Comparison of ENCODE assay signal across 1 cellular context in the genomic region with DNA sequence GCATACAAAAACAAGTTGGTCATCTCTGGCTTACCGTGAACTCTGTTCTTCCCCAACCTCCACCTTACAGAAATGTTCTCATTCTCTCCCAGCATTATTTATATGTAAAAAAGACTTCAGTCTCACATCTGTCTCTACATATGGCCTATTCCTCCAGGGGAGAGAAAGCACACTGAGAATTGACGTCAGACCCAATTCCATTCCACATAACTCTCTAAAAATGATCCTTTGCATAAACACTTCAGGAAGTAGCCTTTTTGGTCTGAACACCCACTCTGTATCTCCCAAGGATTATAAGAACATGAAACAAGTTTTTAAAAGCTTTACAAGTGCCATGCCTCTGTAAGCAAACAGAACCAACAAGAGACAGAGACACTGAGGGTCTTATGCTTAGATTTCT.
TF ChIP-seq lines count a peak whose summit lies in the region.

No MANE protein-coding gene starts in this region.

TF ChIP-seq in HepG2, 621 proteins besides CTCF, POLR2A, EP300 and RAD21:
- TF ChIP-seq ISL2 (CRISPR knock-in tag; IDR thresholded peaks at IDR 0.05), result no peak
- TF ChIP-seq KAT2B (IDR thresholded peaks at IDR 0.05; ENCODE audit: borderline replicate concordance, low read depth, low read length), result no peak
- no peak for TF ChIP-seq ZFY (CRISPR knock-in tag; IDR thresholded peaks at IDR 0.05)
- no peak for TF ChIP-seq ZNF780A (CRISPR knock-in tag; IDR thresholded peaks at IDR 0.05)
- no peak for TF ChIP-seq PCBP1 (IDR thresholded peaks at IDR 0.05; ENCODE audit: borderline replicate concordance, low read depth, low read length)
- no peak for TF ChIP-seq ZNF781 (CRISPR knock-in tag; IDR thresholded peaks at IDR 0.05; ENCODE audit: borderline replicate concordance, not compliant biosample characterization)
- no peak for TF ChIP-seq BCL6 (CRISPR knock-in tag; IDR thresholded peaks at IDR 0.05)
- TF ChIP-seq, protein P1, sequence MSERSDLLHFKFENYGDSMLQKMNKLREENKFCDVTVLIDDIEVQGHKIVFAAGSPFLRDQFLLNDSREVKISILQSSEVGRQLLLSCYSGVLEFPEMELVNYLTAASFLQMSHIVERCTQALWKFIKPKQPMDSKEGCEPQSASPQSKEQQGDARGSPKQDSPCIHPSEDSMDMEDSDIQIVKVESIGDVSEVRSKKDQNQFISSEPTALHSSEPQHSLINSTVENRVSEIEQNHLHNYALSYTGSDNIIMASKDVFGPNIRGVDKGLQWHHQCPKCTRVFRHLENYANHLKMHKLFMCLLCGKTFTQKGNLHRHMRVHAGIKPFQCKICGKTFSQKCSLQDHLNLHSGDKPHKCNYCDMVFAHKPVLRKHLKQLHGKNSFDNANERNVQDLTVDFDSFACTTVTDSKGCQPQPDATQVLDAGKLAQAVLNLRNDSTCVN (CRISPR knock-in tag; IDR thresholded peaks at IDR 0.05; ENCODE audit: borderline replicate concordance), result no peak
- no peak for TF ChIP-seq ZNF7 (CRISPR knock-in tag; IDR thresholded peaks at IDR 0.05)
- no peak for TF ChIP-seq ZBTB21 (CRISPR knock-in tag; IDR thresholded peaks at IDR 0.05)
